ENCODE assay signal across 20 cellular contexts in genomic region chr6:111745636-111746035, GRCh38.
DNase-seq lines count a peak whose midpoint lies in the region; ATAC-seq, FAIRE-seq and TF ChIP-seq lines count a peak whose summit lies in the region.
"Had no signal": no experiment of that assay in that cellular context is flagged by ENCODE, and none has a peak within 500 bp of the region (broad histone marks: within the 10 kb centered on the region; RNA-seq: fewer than 3 reads in every experiment).

No MANE protein-coding gene starts in this region.

- peaks cover 34% of the 10 kb centered on the region for H3K4me1 ChIP-seq in GM23338 (ENCODE audit: insufficient read depth)
- peaks cover 42% of the 10 kb centered on the region for H3K4me1 ChIP-seq in neural progenitor cell

- no peak for FAIRE-seq in GM12892 (lab: Jason Lieb, UNC)
- FAIRE-seq: astrocyte, kidney had no signal

- H3K4me2 ChIP-seq in GM23338 (no peak overlapping the region), neural progenitor cell (no peak overlapping the region)

- H3K27ac ChIP-seq in GM23338 (ENCODE audit: low read depth) (peak overlapping the region; percentile 55; the same call in 1 of the 2 replicates), neural progenitor cell (no peak overlapping the region)
- H3K27ac ChIP-seq: psoas muscle, suprapubic skin had no signal

- no peak for ATAC-seq in GM23338
- ATAC-seq in effector memory CD8-positive, alpha-beta T cell (replicated peaks): no peak
- ATAC-seq: psoas muscle had no signal

- TF ChIP-seq CTCF in GM23338 (conservative IDR thresholded peaks at IDR 0.05; ENCODE audit: low read depth in 2 of 2): no peak
- no peak for TF ChIP-seq CTCF in neural progenitor cell (IDR thresholded peaks at IDR 0.05)

- H3K36me3 ChIP-seq in GM23338 (ENCODE audit: insufficient read depth): no peaks in the 10 kb centered on the region
- H3K36me3 ChIP-seq in neural progenitor cell: no peaks in the 10 kb centered on the region
- H3K36me3 ChIP-seq: HAP-1, suprapubic skin had no signal

- no peaks in the 10 kb centered on the region for H3K9me2 ChIP-seq in GM23338 (ENCODE audit: insufficient read depth)

- H3K4me3 ChIP-seq in GM23338: no peak overlapping the region
- no peak overlapping the region for H3K4me3 ChIP-seq in neural progenitor cell
- H3K4me3 ChIP-seq: HAP-1, psoas muscle, spleen, suprapubic skin had no signal

- H4K20me1 ChIP-seq in GM23338 (replicated peaks; ENCODE audit: insufficient read depth): no peaks in the 10 kb centered on the region
- H4K20me1 ChIP-seq in neural progenitor cell (ENCODE audit: low read depth): peaks cover 16% of the 10 kb centered on the region

- H3K79me2 ChIP-seq in GM23338 (replicated peaks; ENCODE audit: insufficient read depth) (peaks cover 11% of the 10 kb centered on the region; the same call in 1 of the 2 replicates), neural progenitor cell (ENCODE audit: low read depth) (peaks cover 5% of the 10 kb centered on the region)

- no peak overlapping the region for H3K9ac ChIP-seq in neural progenitor cell

- H3F3A ChIP-seq in GM23338 (replicated peaks; ENCODE audit: low read depth) (no peaks in the 10 kb centered on the region), neural progenitor cell (ENCODE audit: low read depth) (peaks cover 1% of the 10 kb centered on the region)

- CTCF ChIA-PET in activated naive CD4-positive, alpha-beta T cell treated with anti-CD3 and anti-CD28 coated beads for 36 hours (lab: Charles Lee): no interaction called here
- CTCF ChIA-PET in HEK293T (lab: Yijun Ruan, JAX): no interaction called here

- H3K27me3 ChIP-seq in GM23338 (ENCODE audit: insufficient read depth): no peaks in the 10 kb centered on the region
- no peaks in the 10 kb centered on the region for H3K27me3 ChIP-seq in neural progenitor cell
- H3K27me3 ChIP-seq: spleen, suprapubic skin had no signal

- H3K9me3 Mint-ChIP-seq in activated naive CD4-positive, alpha-beta T cell treated with anti-CD3 and anti-CD28 coated beads, Interleukin-2, amount 50 U/mL, for 24 hours: no peaks in the 10 kb centered on the region
- no peaks in the 10 kb centered on the region for H3K9me3 Mint-ChIP-seq in activated naive CD4-positive, alpha-beta T cell treated with anti-CD3 and anti-CD28 coated beads for 36 hours
- H3K9me3 Mint-ChIP-seq in GM23338 (no peaks in the 10 kb centered on the region), neural progenitor cell (no peaks in the 10 kb centered on the region)
- no peaks in the 10 kb centered on the region for H3K9me3 Mint-ChIP-seq in effector memory CD8-positive, alpha-beta T cell
- H3K9me3 Mint-ChIP-seq: memory B cell had no signal

- intact Hi-C loops in activated naive CD4-positive, alpha-beta T cell treated with anti-CD3 and anti-CD28 coated beads for 36 hours (cut with micrococcal nuclease): no loop called here

- peak overlapping the region; percentile 83 for H3K27ac Mint-ChIP-seq in activated naive CD4-positive, alpha-beta T cell treated with anti-CD3 and anti-CD28 coated beads, Interleukin-2, amount 50 U/mL, for 24 hours
- no peak overlapping the region for H3K27ac Mint-ChIP-seq in activated naive CD4-positive, alpha-beta T cell treated with anti-CD3 and anti-CD28 coated beads for 36 hours
- H3K27ac Mint-ChIP-seq in GM23338 (peak overlapping the region; percentile 81), neural progenitor cell (peak overlapping the region; percentile 12)
- peak overlapping the region; percentile 100 for H3K27ac Mint-ChIP-seq in effector memory CD8-positive, alpha-beta T cell

- POLR2A ChIA-PET in HEK293T (lab: Yijun Ruan, JAX): no interaction called here

- H3K4me3 Mint-ChIP-seq in activated naive CD4-positive, alpha-beta T cell treated with anti-CD3 and anti-CD28 coated beads, Interleukin-2, amount 50 U/mL, for 24 hours: peak overlapping the region; percentile 59
- H3K4me3 Mint-ChIP-seq in activated naive CD4-positive, alpha-beta T cell treated with anti-CD3 and anti-CD28 coated beads for 36 hours: no peak overlapping the region
- H3K4me3 Mint-ChIP-seq in GM23338 (no peak overlapping the region), neural progenitor cell (no peak overlapping the region)
- H3K4me3 Mint-ChIP-seq in effector memory CD8-positive, alpha-beta T cell: peak overlapping the region; percentile 52 to 66
- H3K4me3 Mint-ChIP-seq: memory B cell had no signal

- H3K36me3 Mint-ChIP-seq in activated naive CD4-positive, alpha-beta T cell treated with anti-CD3 and anti-CD28 coated beads, Interleukin-2, amount 50 U/mL, for 24 hours: peaks cover 29% of the 10 kb centered on the region
- peaks cover 42% of the 10 kb centered on the region for H3K36me3 Mint-ChIP-seq in activated naive CD4-positive, alpha-beta T cell treated with anti-CD3 and anti-CD28 coated beads for 36 hours (ENCODE audit: low read depth)
- peaks cover 10% of the 10 kb centered on the region; the same call in 2 of the 3 replicates for H3K36me3 Mint-ChIP-seq in GM23338 (ENCODE audit: low read depth)
- peaks cover 72% of the 10 kb centered on the region for H3K36me3 Mint-ChIP-seq in effector memory CD8-positive, alpha-beta T cell (ENCODE audit: insufficient read depth)
- peaks cover 12% of the 10 kb centered on the region for H3K36me3 Mint-ChIP-seq in neural progenitor cell

- TF ChIP-seq POLR2A in GM12892 (IDR thresholded peaks at IDR 0.05; ENCODE audit: low read depth, low read length): no peak

- no peaks in the 10 kb centered on the region for H3K9me3 ChIP-seq in neural progenitor cell (ENCODE audit: low read depth)
- H3K9me3 ChIP-seq: HAP-1, psoas muscle, spleen, suprapubic skin had no signal

- no peak overlapping the region for H2AFZ ChIP-seq in GM23338
- H2AFZ ChIP-seq in neural progenitor cell (replicated peaks): no peak overlapping the region

- peaks cover 98% of the 10 kb centered on the region for H3K4me1 Mint-ChIP-seq in activated naive CD4-positive, alpha-beta T cell treated with anti-CD3 and anti-CD28 coated beads, Interleukin-2, amount 50 U/mL, for 24 hours
- H3K4me1 Mint-ChIP-seq in activated naive CD4-positive, alpha-beta T cell treated with anti-CD3 and anti-CD28 coated beads for 36 hours (ENCODE audit: low read depth): peaks cover 84% of the 10 kb centered on the region
- peaks cover 47% of the 10 kb centered on the region for H3K4me1 Mint-ChIP-seq in GM23338
- peaks cover 72 to 89% of the 10 kb centered on the region in 2 donors for H3K4me1 Mint-ChIP-seq in effector memory CD8-positive, alpha-beta T cell (ENCODE audit: low read depth in 2 of 2)
- H3K4me1 Mint-ChIP-seq in neural progenitor cell: peaks cover 64% of the 10 kb centered on the region

- H3K27me3 Mint-ChIP-seq in activated naive CD4-positive, alpha-beta T cell treated with anti-CD3 and anti-CD28 coated beads, Interleukin-2, amount 50 U/mL, for 24 hours: no peaks in the 10 kb centered on the region
- H3K27me3 Mint-ChIP-seq in activated naive CD4-positive, alpha-beta T cell treated with anti-CD3 and anti-CD28 coated beads for 36 hours (ENCODE audit: low read depth): no peaks in the 10 kb centered on the region
- H3K27me3 Mint-ChIP-seq in GM23338 (ENCODE audit: insufficient read depth, low read depth, poor library complexity) (peaks cover 6% of the 10 kb centered on the region), neural progenitor cell (ENCODE audit: insufficient read depth, low read depth) (peaks cover 4% of the 10 kb centered on the region)
- no peaks in the 10 kb centered on the region for H3K27me3 Mint-ChIP-seq in effector memory CD8-positive, alpha-beta T cell
- H3K27me3 Mint-ChIP-seq: memory B cell had no signal

- DNase-seq in activated naive CD4-positive, alpha-beta T cell treated with anti-CD3 and anti-CD28 coated beads for 36 hours: no peak
- no peak for DNase-seq in GM23338 (ENCODE audit: low spot score)
- no peak for DNase-seq in effector memory CD8-positive, alpha-beta T cell
- DNase-seq in neural progenitor cell (ENCODE audit: low spot score): no peak
- DNase-seq in HEK293T (ENCODE audit: extremely low spot score): no peak
- DNase-seq in NCI-H345 treated with DMSO at 0.1 percent for 48 hours (lab: John Stamatoyannopoulos, UW; ENCODE audit: unreplicated experiment): no peak
- DNase-seq in GM12892 (ENCODE audit: insufficient read length): no peak
- DNase-seq: activated CD8-positive, alpha-beta memory T cell treated with anti-CD3 and anti-CD28 coated beads for 24 hours; activated gamma-delta T cell; DMS79 treated with DMSO at 0.1 percent for 48 hours; kidney; NCI-H1417 treated with DMSO at 0.1 percent for 48 hours; NCI-H526 treated with DMSO at 0.1 percent for 48 hours; psoas muscle; spleen had no signal

TF ChIP-seq in GM23338, 12 proteins besides CTCF, POLR2A, EP300 and RAD21 (continues in another document):
- TF ChIP-seq ETS1 (IDR thresholded peaks at IDR 0.05) (no peak), EZH2phosphoT487 (IDR thresholded peaks at IDR 0.05; ENCODE audit: unreplicated experiment) (no peak)

TF ChIP-seq in HEK293T, 16 proteins besides CTCF, POLR2A, EP300 and RAD21:
- TF ChIP-seq CTBP1 (IDR thresholded peaks at IDR 0.05; ENCODE audit: borderline replicate concordance): no peak
- TF ChIP-seq LEF1 (IDR thresholded peaks at IDR 0.05; ENCODE audit: borderline replicate concordance): no peak
- TF ChIP-seq HDGF (IDR thresholded peaks at IDR 0.05; ENCODE audit: borderline replicate concordance): no peak

Comparison
In these comparisons a context has a peak if more than half of its experiments do, and no peak if none do; other contexts are left out.
1. H3K4me3 Mint-ChIP-seq: peak in activated naive CD4-positive, alpha-beta T cell treated with anti-CD3 and anti-CD28 coated beads, Interleukin-2, amount 50 U/mL, for 24 hours (single experiment) and effector memory CD8-positive, alpha-beta T cell (2 of 2); none in activated naive CD4-positive, alpha-beta T cell treated with anti-CD3 and anti-CD28 coated beads for 36 hours (single experiment), GM23338 (single experiment) and neural progenitor cell (single experiment).